9 cellular contexts compared by ENCODE assay signal in genomic region chrX:38806875-38807601, GRCh38. TPM values are rescaled to one million over a fixed set of nuclear protein-coding genes. Genes with fewer than 3 reads are reported as not detected.
DNase-seq lines count a peak whose midpoint lies in the region; ATAC-seq, FAIRE-seq and TF ChIP-seq lines count a peak whose summit lies in the region.
"Had no signal": no experiment of that assay in that cellular context is flagged by ENCODE, and none has a peak within 500 bp of the region (broad histone marks: within the 10 kb centered on the region; RNA-seq: fewer than 3 reads in every experiment).

No MANE protein-coding gene starts in this region.

- no peak overlapping the region for H3K4me3 ChIP-seq in OCI-LY1 (ENCODE audit: low read depth, low read length, poor library complexity, severe bottlenecking)
- H3K4me3 ChIP-seq in endocrine pancreas (ENCODE audit: control insufficient read depth, insufficient read depth, low read length), result peak overlapping the region; percentile 41
- peak overlapping the region in 3 of 4 donors; percentile 48 to 57 (median 52) for H3K4me3 ChIP-seq in pancreas
- H3K4me3 ChIP-seq in aorta (ENCODE audit: low read length in 2 of 2), result no peak overlapping the region

- no peak overlapping the region; the same call in 1 of the 2 replicates for H3K4me2 ChIP-seq in OCI-LY1 (ENCODE audit: low read length)

- H3K36me3 ChIP-seq in OCI-LY1 (ENCODE audit: insufficient read depth, low read length), result no peaks in the 10 kb centered on the region
- H3K36me3 ChIP-seq in endocrine pancreas (ENCODE audit: control insufficient read depth, insufficient read depth, low read length), result no peaks in the 10 kb centered on the region
- H3K36me3 ChIP-seq in pancreas, result no peaks in the 10 kb centered on the region
- no peaks in the 10 kb centered on the region for H3K36me3 ChIP-seq in aorta (ENCODE audit: control insufficient read depth in 1 of 2, insufficient read depth in 2 of 2, low read length in 1 of 2)

- H3K79me2 ChIP-seq in OCI-LY1 (ENCODE audit: insufficient read depth, low read length), result no peaks in the 10 kb centered on the region

- 15 to 36% methylated on average over 7 of the region's 7 CpGs for WGBS in pancreas, 2 donors
- WGBS in aorta, 2 donors, result 56 to 59% methylated on average over 7 of the region's 7 CpGs

- no peaks in the 10 kb centered on the region for H3F3A ChIP-seq in OCI-LY1 (ENCODE audit: insufficient read depth, low read length)

- H4K20me1 ChIP-seq in OCI-LY1 (ENCODE audit: insufficient read depth, low read length), result no peaks in the 10 kb centered on the region

- H3K27ac ChIP-seq in OCI-LY1 (ENCODE audit: low read depth, low read length, poor library complexity, severe bottlenecking) (peak overlapping the region; percentile 64), pancreas (peak overlapping the region in 2 of 4 donors; percentile 76 to 87), aorta (ENCODE audit: low read depth in 1 of 2, low read length in 2 of 2) (no peak overlapping the region)

- no peaks in the 10 kb centered on the region for H3K9me3 ChIP-seq in OCI-LY1 (ENCODE audit: low read length)
- H3K9me3 ChIP-seq in endocrine pancreas (ENCODE audit: control insufficient read depth, low read length), result no peaks in the 10 kb centered on the region
- H3K9me3 ChIP-seq in pancreas, result no peaks in the 10 kb centered on the region
- H3K9me3 ChIP-seq in aorta (ENCODE audit: control insufficient read depth, low read length), result no peaks in the 10 kb centered on the region
- H3K9me3 ChIP-seq: SJSA1 had no signal

- H3K9me2 ChIP-seq in OCI-LY1 (ENCODE audit: low read depth, low read length), result no peaks in the 10 kb centered on the region

- TF ChIP-seq CTCF in OCI-LY1 (IDR thresholded peaks at IDR 0.05; ENCODE audit: low read length) (no peak), pancreas (IDR thresholded peaks at IDR 0.05) (no peak)

- no peak for FAIRE-seq in pancreas (lab: Jason Lieb, UNC)

- H3K4me1 ChIP-seq in OCI-LY1 (ENCODE audit: insufficient read depth, low read length, severe bottlenecking) (peaks cover 72% of the 10 kb centered on the region), endocrine pancreas (ENCODE audit: control insufficient read depth, insufficient read depth, low read length) (peaks cover 4% of the 10 kb centered on the region), pancreas (peaks cover 0 to 6% (median 0%) of the 10 kb centered on the region in 3 donors), aorta (ENCODE audit: control insufficient read depth in 1 of 2, insufficient read depth in 2 of 2, low read length in 2 of 2) (no peaks in the 10 kb centered on the region)

- ATAC-seq in pancreas (peak in 2 of 4 donors; percentile 6), aorta (ENCODE audit: low FRiP score) (no peak), HG03196 (IDR thresholded peaks at IDR 0.05; ENCODE audit: unreplicated experiment) (no peak), HG02623 (IDR thresholded peaks at IDR 0.05; ENCODE audit: unreplicated experiment) (no peak), GM18858 (IDR thresholded peaks at IDR 0.05; ENCODE audit: unreplicated experiment) (no peak)

- no peak overlapping the region for H2AFZ ChIP-seq in OCI-LY1 (ENCODE audit: low read length)

- H3K9ac ChIP-seq in OCI-LY1 (ENCODE audit: low read length) (no peak overlapping the region), endocrine pancreas (ENCODE audit: control insufficient read depth, insufficient read depth, low read length) (no peak overlapping the region)

- DNase-seq in ELF-1 (ENCODE audit: low read depth, low spot score) (peak; percentile 47), pancreas (peak in 4 of 6 donors; percentile 23 to 30 (median 29)), aorta (no peak)

- H3K27me3 ChIP-seq in OCI-LY1 (ENCODE audit: insufficient read depth, low read length), result no peaks in the 10 kb centered on the region
- H3K27me3 ChIP-seq in endocrine pancreas (ENCODE audit: control insufficient read depth, insufficient read depth, low read length), result no peaks in the 10 kb centered on the region
- no peaks in the 10 kb centered on the region for H3K27me3 ChIP-seq in pancreas
- no peaks in the 10 kb centered on the region for H3K27me3 ChIP-seq in aorta (ENCODE audit: control insufficient read depth in 1 of 2, insufficient read depth in 2 of 2, low read length in 1 of 2)
- H3K27me3 ChIP-seq: SJSA1 had no signal

- intact Hi-C loops in pancreas (cut with DNase I), result no loop called here
- intact Hi-C loops in aorta (cut with DNase I), result loop anchor here in 1 of 2 donors (10.0 kb wide), 1 partner anchor 178 kb away; no protein-coding TSS in a partner anchor

RNA-seq across cellular contexts. Expression of gene MID1IP1, which starts 5.8 kb away (rescaled TPM):
- total RNA-seq in pancreas (100 to 1,000 TPM in 1 of 6 donors, 10 to 100 TPM in 5; 28.4 to 123 (median 42.3) TPM), aorta (10 to 100 TPM; 24.4 to 26.1 TPM)
- polyA plus RNA-seq in pancreas (10 to 100 TPM; 34.6 to 37.9 TPM), aorta (10 to 100 TPM; 27.9 to 34.0 TPM)

Comparison
In these comparisons a context has a peak if more than half of its experiments do, and no peak if none do; other contexts are left out.
1. DNase-seq: peak in ELF-1 (single experiment) and pancreas (4 of 6); none in aorta (0 of 2).
2. H3K4me3 ChIP-seq: peak in endocrine pancreas (single experiment) and pancreas (3 of 4); none in OCI-LY1 (single experiment) and aorta (0 of 2).